ENCODE assay signal across 2 cellular contexts in genomic region chr22:46746620-46747019, GRCh38.
TF ChIP-seq lines count a peak whose summit lies in the region.

No MANE protein-coding gene starts in this region.

TF ChIP-seq in HEK293, 187 proteins besides CTCF, POLR2A, EP300 and RAD21:
- no peak for TF ChIP-seq ZNF555 (tag by site-specific recombination; conservative IDR thresholded peaks at IDR 0.05)
- 0 out of 2 replicates have a peak, but pooled peaks have one; percentile 21 for TF ChIP-seq SCRT2 (tag by site-specific recombination; IDR thresholded peaks at IDR 0.05)
- no peak for TF ChIP-seq ZNF501 (tag by site-specific recombination; IDR thresholded peaks at IDR 0.05)

TF ChIP-seq in H1, 55 proteins besides CTCF, POLR2A, EP300 and RAD21:
- TF ChIP-seq RBBP5 (IDR thresholded peaks at IDR 0.05; ENCODE audit: borderline replicate concordance, low read depth, low read length) = no peak
- TF ChIP-seq GTF2F1 (IDR thresholded peaks at IDR 0.05; ENCODE audit: borderline replicate concordance, low read depth, low read length) = no peak
- TF ChIP-seq EGR1 (IDR thresholded peaks at IDR 0.05; ENCODE audit: borderline replicate concordance, low read depth, low read length) = no peak
- no peak for TF ChIP-seq KDM5A (IDR thresholded peaks at IDR 0.05; ENCODE audit: low read length)
- TF ChIP-seq CHD2 (IDR thresholded peaks at IDR 0.05; ENCODE audit: low read length) = no peak
- TF ChIP-seq JUND (IDR thresholded peaks at IDR 0.05; ENCODE audit: low read length) = no peak
- no peak for TF ChIP-seq ZNF274 (IDR thresholded peaks at IDR 0.05; ENCODE audit: borderline replicate concordance, extremely low read depth, low read length)
- no peak for TF ChIP-seq SP2 (IDR thresholded peaks at IDR 0.05; ENCODE audit: low read length)
- TF ChIP-seq SIX5 (IDR thresholded peaks at IDR 0.05; ENCODE audit: low read depth, low read length) = no peak
- TF ChIP-seq SIN3A (conservative IDR thresholded peaks at IDR 0.05 in 1 of 2, IDR thresholded peaks at IDR 0.05 in 1 of 2; ENCODE audit: low read depth in 1 of 2, low read length in 2 of 2) = no peak
- TF ChIP-seq SIRT6 (IDR thresholded peaks at IDR 0.05; ENCODE audit: low read length) = no peak
- TF ChIP-seq MAX (IDR thresholded peaks at IDR 0.05) = no peak
- no peak for TF ChIP-seq CREB1 (IDR thresholded peaks at IDR 0.05)
- TF ChIP-seq KDM4A (IDR thresholded peaks at IDR 0.05; ENCODE audit: low read depth, low read length, severe bottlenecking) = no peak
- TF ChIP-seq JUN (IDR thresholded peaks at IDR 0.05; ENCODE audit: low read depth, low read length) = no peak
- TF ChIP-seq SAP30 (IDR thresholded peaks at IDR 0.05; ENCODE audit: insufficient read depth, insufficient replicate concordance, low read length) = no peak
- TF ChIP-seq SRF (IDR thresholded peaks at IDR 0.05; ENCODE audit: low read depth, low read length) = no peak
- TF ChIP-seq SP4 (IDR thresholded peaks at IDR 0.05; ENCODE audit: low read length) = no peak
